ENCODE assay signal across 8 cellular contexts in the genomic region with DNA sequence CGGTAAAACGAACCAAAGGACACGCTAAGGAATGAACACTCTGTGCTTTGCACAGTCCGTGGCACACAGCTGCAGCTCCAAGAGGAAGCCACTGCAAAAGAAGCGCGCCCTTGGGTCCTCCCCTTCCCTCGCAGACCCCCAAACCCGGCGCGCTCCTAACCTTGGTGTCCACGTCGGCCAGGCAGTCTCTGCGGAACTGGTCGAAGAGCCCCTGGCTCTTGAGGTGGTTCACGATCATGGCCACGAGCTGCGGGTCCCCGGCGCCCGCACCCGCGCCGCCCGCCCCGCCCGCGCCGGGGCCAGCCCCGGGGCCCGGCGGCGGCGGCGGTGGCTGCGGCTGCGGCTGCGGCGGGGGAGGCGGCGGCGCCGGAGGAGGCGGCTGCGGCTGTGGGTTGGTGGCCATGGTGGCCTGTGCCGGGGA. TPM values are rescaled to one million over a fixed set of nuclear protein-coding genes. Genes with fewer than 3 reads are reported as not detected.
DNase-seq lines count a peak whose midpoint lies in the region; ATAC-seq and TF ChIP-seq lines count a peak whose summit lies in the region.

No MANE protein-coding gene starts in this region.

- no peak overlapping the region for H3K18ac ChIP-seq in mesendoderm (ENCODE audit: low read length)

- ATAC-seq in HG02840 (IDR thresholded peaks at IDR 0.05; ENCODE audit: low FRiP score, unreplicated experiment) (peak; percentile 56), Panc1 (peak; percentile 64)

- no peak overlapping the region for H3K23ac ChIP-seq in mesendoderm (ENCODE audit: low read length)

- peak overlapping the region; percentile 88 for H3K56ac ChIP-seq in mesendoderm (ENCODE audit: low read length)

- H3K79me1 ChIP-seq in mesendoderm (ENCODE audit: low read length) = peaks cover 14% of the 10 kb centered on the region

- intact Hi-C loops in Panc1 (cut with micrococcal nuclease; ENCODE audit: unreplicated experiment) = no loop called here
- intact Hi-C loops in tibial artery (cut with DNase I; ENCODE audit: low total_unique reads) = loop anchor here (10.0 kb wide), 1 partner anchor 142 kb away; the partner anchor contains the start of gene RAB28

- no peaks in the 10 kb centered on the region for H3K9me3 ChIP-seq in Panc1 (ENCODE audit: control insufficient read depth, insufficient read depth, low read depth, low read length)
- no peaks in the 10 kb centered on the region for H3K9me3 ChIP-seq in tibial artery

- no peak overlapping the region for H4K5ac ChIP-seq in mesendoderm (ENCODE audit: low read length)

- TF ChIP-seq CTCF in Panc1 (IDR thresholded peaks at IDR 0.05) = no peak
- no peak for TF ChIP-seq CTCF in choroid plexus epithelial cell (conservative IDR thresholded peaks at IDR 0.05; ENCODE audit: low read depth, low read length)
- no peak for TF ChIP-seq CTCF in tibial artery (IDR thresholded peaks at IDR 0.05)

- H3K79me2 ChIP-seq in mesendoderm (ENCODE audit: control insufficient read depth, insufficient read depth, low read length) = peaks cover 27% of the 10 kb centered on the region

- in situ Hi-C loops in Panc1 (cut with HindIII; ENCODE audit: low pct_unique_long_range_greater_than_20kb, low sequenced_read_pairs) = no loop called here

- H3K4me2 ChIP-seq in mesendoderm (ENCODE audit: low read length) = peak overlapping the region; percentile 15

- H3K4me1 ChIP-seq in Panc1 (ENCODE audit: control insufficient read depth, insufficient read depth, low read length) = peaks cover 5% of the 10 kb centered on the region; the same call in 1 of the 2 replicates
- peaks cover 3% of the 10 kb centered on the region for H3K4me1 ChIP-seq in mesendoderm (ENCODE audit: control insufficient read depth, low read depth, low read length)
- peaks cover 0 to 33% (median 18%) of the 10 kb centered on the region in 4 donors for H3K4me1 ChIP-seq in tibial artery

- peak overlapping the region; percentile 85 for H3K27ac ChIP-seq in Panc1 (ENCODE audit: low read length)
- no peak overlapping the region for H3K27ac ChIP-seq in mesendoderm (ENCODE audit: low read depth, low read length)
- peak overlapping the region; percentile 91 to 95 for H3K27ac ChIP-seq in tibial artery

- H3K4me3 ChIP-seq in Panc1 (ENCODE audit: low read depth in 2 of 2, low read length in 2 of 2) (peak overlapping the region; percentile 84 to 91), choroid plexus epithelial cell (ENCODE audit: low read depth, low read length) (peak overlapping the region; percentile 92), mesendoderm (ENCODE audit: low read length) (peak overlapping the region; percentile 60), tibial artery (peak overlapping the region; percentile 80 to 93)

- POLR2A ChIA-PET in Panc1 (lab: Charles Lee) = no interaction called here

- peak; percentile 11 to 50 for DNase-seq in NOMO-1 (lab: John Stamatoyannopoulos, UW; ENCODE audit: unreplicated experiment in 2 of 2)
- no peak for DNase-seq in NOMO-1 treated with dmso at 0.1 percent for 144 hours (lab: John Stamatoyannopoulos, UW; ENCODE audit: unreplicated experiment)
- DNase-seq in Panc1 (ENCODE audit: low read depth, low spot score) = no peak
- no peak for DNase-seq in choroid plexus epithelial cell (ENCODE audit: low read depth)
- peak; percentile 41 for DNase-seq in mesendoderm
- DNase-seq in tibial artery = no peak
- no peak for DNase-seq in NCI-H446 treated with DMSO at 0.1 percent for 48 hours (lab: John Stamatoyannopoulos, UW)

- no TSS peak for BruUV-seq in Panc1 (replicated peaks; lab: Mats Ljungman, UMichigan)

- WGBS in mesendoderm (ENCODE audit: extremely low coverage, insufficient coverage, low lambda C conversion rate) = no CpG with 5 or more reads among the region's 45 CpGs

- H2BK5ac ChIP-seq in mesendoderm (ENCODE audit: low read length) = no peak overlapping the region

- H2AK5ac ChIP-seq in mesendoderm (ENCODE audit: low read length) = no peak overlapping the region

- no peak overlapping the region for H3K4ac ChIP-seq in mesendoderm (ENCODE audit: low read depth, low read length)

- CTCF ChIA-PET in Panc1 (lab: Charles Lee) = no interaction called here

- H3K27me3 ChIP-seq in Panc1 (ENCODE audit: control insufficient read depth, insufficient read depth, low read length) (no peaks in the 10 kb centered on the region), mesendoderm (ENCODE audit: insufficient read depth, low read length, poor library complexity) (no peaks in the 10 kb centered on the region), tibial artery (no peaks in the 10 kb centered on the region)

- H2BK120ac ChIP-seq in mesendoderm (ENCODE audit: low read depth, low read length) = no peak overlapping the region

- H4K8ac ChIP-seq in mesendoderm (ENCODE audit: low read depth, low read length) = no peak overlapping the region

- H2BK15ac ChIP-seq in mesendoderm (replicated peaks; ENCODE audit: low read depth) = no peak overlapping the region

- peaks cover 3% of the 10 kb centered on the region; the same call in 1 of the 2 replicates for H3K36me3 ChIP-seq in Panc1 (ENCODE audit: control insufficient read depth, insufficient read depth, low read length)
- no peaks in the 10 kb centered on the region for H3K36me3 ChIP-seq in mesendoderm (ENCODE audit: control insufficient read depth, insufficient read depth, low read length)
- H3K36me3 ChIP-seq in tibial artery = no peaks in the 10 kb centered on the region

- H3K9ac ChIP-seq in mesendoderm (ENCODE audit: low read length) = peak overlapping the region; percentile 65

RNA-seq across cellular contexts. Expression of gene BOD1L1, which starts 0.3 kb away (rescaled TPM):
- total RNA-seq in Panc1 (2021; ENCODE audit: unreplicated experiment) = 18.1 TPM
- polyA plus RNA-seq in Panc1 (2012; ENCODE audit: insufficient read length) = 9.1 TPM
- polyA plus RNA-seq in mesendoderm (2013, experiment 1 of 2) = 31.0 TPM
- 31.7 TPM for polyA plus RNA-seq in mesendoderm (2013, experiment 2 of 2)

Comparison
In these comparisons a context has a peak if more than half of its experiments do, and no peak if none do; other contexts are left out.
1. DNase-seq: peak in NOMO-1 (2 of 2) and mesendoderm (single experiment); none in NOMO-1 treated with dmso at 0.1 percent for 144 hours (single experiment), Panc1 (single experiment), choroid plexus epithelial cell (single experiment), tibial artery (0 of 2) and NCI-H446 treated with DMSO at 0.1 percent for 48 hours (single experiment).
2. Peak in every context shown above with its lines, with median percentiles within 50 percentile points of each other: H3K4me3 ChIP-seq.